17 cellular contexts compared by ENCODE assay signal in the genomic region with DNA sequence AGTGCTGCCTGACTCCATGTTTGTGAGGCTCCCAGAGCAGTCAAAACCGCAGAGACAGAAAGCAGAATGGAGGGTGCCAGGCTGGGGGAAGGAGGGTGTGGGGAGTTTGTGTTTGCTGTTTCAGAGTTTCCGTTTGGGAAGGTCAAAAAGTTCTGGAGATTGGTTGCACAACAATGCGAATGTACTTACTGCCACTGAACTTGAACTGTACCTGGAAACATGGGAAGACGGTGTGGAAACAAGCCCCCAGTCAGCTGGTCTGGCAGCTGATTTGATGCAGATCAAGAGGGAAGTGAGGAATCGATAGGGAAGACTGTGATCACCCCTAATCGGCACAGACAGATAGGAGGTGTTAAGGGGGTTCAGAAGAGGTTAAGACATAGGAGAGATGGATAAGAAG. TPM values are rescaled to one million over a fixed set of nuclear protein-coding genes. Genes with fewer than 3 reads are reported as not detected.
DNase-seq lines count a peak whose midpoint lies in the region; ATAC-seq and TF ChIP-seq lines count a peak whose summit lies in the region.
"Had no signal": no experiment of that assay in that cellular context is flagged by ENCODE, and none has a peak within 500 bp of the region (broad histone marks: within the 10 kb centered on the region; RNA-seq: fewer than 3 reads in every experiment).

No MANE protein-coding gene starts in this region.

- H4K5ac ChIP-seq in IMR-90 (ENCODE audit: low read depth, low read length) = no peak overlapping the region

- H3K27ac ChIP-seq in IMR-90 (ENCODE audit: insufficient read depth, low read length) (no peak overlapping the region), liver (ENCODE audit: low read depth in 1 of 2, low read length in 2 of 2) (peak overlapping the region; percentile 7 to 44), upper lobe of right lung (no peak overlapping the region)
- H3K27ac ChIP-seq: KMS-11 had no signal

- H3K4me3 Mint-ChIP-seq in activated B cell treated with CpG ODN at 0.5 μM for 24 hours = no peak overlapping the region

- H2BK5ac ChIP-seq in IMR-90 (ENCODE audit: low read depth, low read length, poor library complexity, severe bottlenecking) = no peak overlapping the region

- no peaks in the 10 kb centered on the region for H3K79me1 ChIP-seq in IMR-90 (ENCODE audit: low read depth in 1 of 2, low read length in 2 of 2)

- H3K14ac ChIP-seq in IMR-90 (replicated peaks; ENCODE audit: low read depth, low read length) = no peak overlapping the region

- H4K20me1 ChIP-seq in IMR-90 (ENCODE audit: insufficient read depth, low read length) = no peaks in the 10 kb centered on the region

- H3K36me3 Mint-ChIP-seq in activated B cell treated with CpG ODN at 0.5 μM for 24 hours (ENCODE audit: low read depth) = no peaks in the 10 kb centered on the region

- no peak overlapping the region for H3K9ac ChIP-seq in IMR-90 (ENCODE audit: low read depth, low read length)
- H3K9ac ChIP-seq in liver (ENCODE audit: low read depth in 1 of 2, low read length in 2 of 2) = no peak overlapping the region
- H3K9ac ChIP-seq: KMS-11 had no signal

- H3K27ac Mint-ChIP-seq in activated B cell treated with CpG ODN at 0.5 μM for 24 hours = peak overlapping the region; percentile 41
- H3K27ac Mint-ChIP-seq: H9 had no signal

- no peak overlapping the region for H3K23ac ChIP-seq in IMR-90 (ENCODE audit: low read depth, low read length)

- H3K18ac ChIP-seq in IMR-90 (ENCODE audit: low read depth, low read length) = no peak overlapping the region

- H4K8ac ChIP-seq in IMR-90 (ENCODE audit: low read depth in 2 of 2, low read length in 2 of 2) = no peak overlapping the region

- dilution Hi-C loops in IMR-90 (cut with HindIII; ENCODE audit: low sequenced_read_pairs, unreplicated experiment) = no loop called here

- H3K36me3 ChIP-seq in IMR-90 (ENCODE audit: control insufficient read depth, insufficient read depth, low read length) (no peaks in the 10 kb centered on the region), liver (ENCODE audit: control insufficient read depth in 4 of 4, insufficient read depth in 3 of 4, low read depth in 1 of 4, low read length in 3 of 4) (no peaks in the 10 kb centered on the region), upper lobe of right lung (no peaks in the 10 kb centered on the region)

- ATAC-seq in IMR-90 (ENCODE audit: low read depth) (no peak), activated B cell treated with CpG ODN at 0.5 μM for 24 hours (ENCODE audit: low read depth) (no peak), upper lobe of right lung (peak; percentile 28)
- ATAC-seq: Right ventricle myocardium inferior had no signal

- TF ChIP-seq RAD21 in IMR-90 (IDR thresholded peaks at IDR 0.05; ENCODE audit: low read length) (no peak), liver (IDR thresholded peaks at IDR 0.05) (peak; percentile 45 to 68)

- DNase-seq in IMR-90 (no peak), activated B cell treated with CpG ODN at 0.5 μM for 24 hours (no peak), upper lobe of right lung (no peak), NCI-H446 treated with DMSO at 0.1 percent for 48 hours (lab: John Stamatoyannopoulos, UW) (no peak), NCI-H524 (lab: John Stamatoyannopoulos, UW) (no peak), DMS153 treated with DMSO at 0.1 percent for 48 hours (lab: John Stamatoyannopoulos, UW; ENCODE audit: unreplicated experiment) (no peak)
- DNase-seq: AML-193; Caco-2; GDM1; H9; NCI-H1436; NCI-H1930; NCI-H345; NK-92 treated with Interleukin-12 subunit alpha and Interleukin-12 subunit beta, amount 100 ng/mL, for 24 hours had no signal

- in situ Hi-C loops in IMR-90 (cut with MboI; ENCODE audit: low sequenced_read_pairs) = no loop called here

- BruUV-seq in IMR-90 (replicated peaks; lab: Mats Ljungman, UMichigan) = no TSS peak

- no peak overlapping the region for H2AFZ ChIP-seq in IMR-90 (replicated peaks; ENCODE audit: low read length, poor library complexity)

- TF ChIP-seq CTCF in IMR-90 (conservative IDR thresholded peaks at IDR 0.05; ENCODE audit: low read depth, low read length) (no peak), activated B cell treated with CpG ODN at 0.5 μM for 24 hours (IDR thresholded peaks at IDR 0.05) (no peak), liver (IDR thresholded peaks at IDR 0.05; ENCODE audit: low read depth, low read length, missing input control) (no peak), upper lobe of right lung (IDR thresholded peaks at IDR 0.05) (no peak)

- no peak overlapping the region for H3K4me2 ChIP-seq in IMR-90 (ENCODE audit: low read depth, low read length)
- H3K4me2 ChIP-seq: KMS-11 had no signal

- no peak for TF ChIP-seq POLR2A in IMR-90 (IDR thresholded peaks at IDR 0.05; ENCODE audit: low read depth, low read length)

- H3K27me3 ChIP-seq in IMR-90 (ENCODE audit: control insufficient read depth, insufficient read depth, low read length) (peaks cover 11% of the 10 kb centered on the region), liver (ENCODE audit: control insufficient read depth in 4 of 4, insufficient read depth in 4 of 4, low read length in 3 of 4) (no peaks in the 10 kb centered on the region), upper lobe of right lung (no peaks in the 10 kb centered on the region)

- H2BK15ac ChIP-seq in IMR-90 (ENCODE audit: low read depth, low read length) = no peak overlapping the region

- H3K9me3 ChIP-seq in IMR-90 (ENCODE audit: control insufficient read depth, insufficient read depth, low read length) (peaks cover 19% of the 10 kb centered on the region), liver (ENCODE audit: control insufficient read depth in 4 of 4, low read length in 3 of 4) (no peaks in the 10 kb centered on the region), upper lobe of right lung (no peaks in the 10 kb centered on the region)
- H3K9me3 ChIP-seq: Caco-2 had no signal

- 94% methylated on average over 3 of the region's 6 CpGs; no CpG with 5 or more reads in 1 of the 2 experiments for WGBS in IMR-90 (ENCODE audit: extremely low coverage in 2 of 2, insufficient read length in 1 of 2), 2 experiments
- 33% methylated on average over 6 of the region's 6 CpGs for WGBS in liver

- H3K9me1 ChIP-seq in IMR-90 (ENCODE audit: insufficient read depth, low read length) = no peaks in the 10 kb centered on the region

- H2BK120ac ChIP-seq in IMR-90 (ENCODE audit: low read depth, low read length) = no peak overlapping the region

- POLR2A ChIA-PET in IMR-90 (lab: Charles Lee; ENCODE audit: unreplicated experiment) (no interaction called here), activated B cell treated with CpG ODN at 0.5 μM for 24 hours (lab: Charles Lee) (interaction anchor here (1.2 kb wide), 1 partner anchor 12 kb away, joined by 3 read pairs; no protein-coding TSS in a partner anchor)

- CTCF ChIA-PET in IMR-90 (lab: Yijun Ruan, JAX) = no interaction called here
- CTCF ChIA-PET in activated B cell treated with CpG ODN at 0.5 μM for 24 hours (lab: Charles Lee) = interaction anchor here (2.4 to 2.8 kb wide), 2 partner anchors 27 to 55 kb away, joined by 8 to 9 read pairs; no protein-coding TSS in a partner anchor

- intact Hi-C loops in IMR-90 (cut with micrococcal nuclease) (loop anchor here (5.0 kb wide), 2 partner anchors 33 to 68 kb away; a partner anchor contains a TSS), activated B cell treated with CpG ODN at 0.5 μM for 24 hours (cut with micrococcal nuclease) (no loop called here), upper lobe of right lung (cut with DNase I) (no loop called here)

- no peak overlapping the region for H3K4ac ChIP-seq in IMR-90 (ENCODE audit: low read depth, low read length)

- no peak overlapping the region for H4K91ac ChIP-seq in IMR-90 (ENCODE audit: insufficient read depth, low read depth, low read length)

- H3K56ac ChIP-seq in IMR-90 (ENCODE audit: extremely low read depth, insufficient read depth, low read length) = no peak overlapping the region

- H3K4me1 ChIP-seq in IMR-90 (ENCODE audit: control insufficient read depth, insufficient read depth, low read length) (0 out of 2 replicates have a peak, but pooled peaks cover 2% of the 10 kb centered on the region), liver (ENCODE audit: control insufficient read depth in 4 of 4, insufficient read depth in 4 of 4, low read length in 3 of 4) (peaks cover 5 to 46% (median 24%) of the 10 kb centered on the region in 4 donors), upper lobe of right lung (peaks cover 6% of the 10 kb centered on the region)

- H2AK5ac ChIP-seq in IMR-90 (ENCODE audit: low read depth, low read length) = no peak overlapping the region

- peak overlapping the region; percentile 24 for H2AK9ac ChIP-seq in IMR-90 (replicated peaks; ENCODE audit: low read depth, low read length, poor library complexity)

- H3K9me3 Mint-ChIP-seq in activated B cell treated with CpG ODN at 0.5 μM for 24 hours = peaks cover 3% of the 10 kb centered on the region

- no peak overlapping the region for H2BK20ac ChIP-seq in IMR-90 (ENCODE audit: low read depth, low read length)

- no peaks in the 10 kb centered on the region for H3K27me3 Mint-ChIP-seq in activated B cell treated with CpG ODN at 0.5 μM for 24 hours

- H3K4me1 Mint-ChIP-seq in activated B cell treated with CpG ODN at 0.5 μM for 24 hours = peaks cover 80% of the 10 kb centered on the region
- H3K4me1 Mint-ChIP-seq: H9 had no signal

- no peak overlapping the region for H3K4me3 ChIP-seq in IMR-90 (ENCODE audit: insufficient read depth, low read depth, low read length)
- no peak overlapping the region for H3K4me3 ChIP-seq in liver (ENCODE audit: low read depth in 1 of 3, low read length in 3 of 3)
- no peak overlapping the region for H3K4me3 ChIP-seq in upper lobe of right lung

TF ChIP-seq in IMR-90, 13 proteins besides CTCF, POLR2A, EP300 and RAD21 (continues in another document):
- TF ChIP-seq CEBPB (IDR thresholded peaks at IDR 0.05; ENCODE audit: low read depth, low read length) = no peak
- no peak for TF ChIP-seq MAZ (IDR thresholded peaks at IDR 0.05; ENCODE audit: borderline replicate concordance, low read depth, low read length)

RNA-seq across cellular contexts. Expression of a gene that starts 35.3 kb away (rescaled TPM):
- total RNA-seq in IMR-90 (2012; rRNA removed) = 16.8 and 20.0 TPM in 2 replicates
- 62.1 and 76.2 TPM in 2 replicates for polyA plus RNA-seq in IMR-90 (2012; rRNA removed)
- polyA plus RNA-seq in IMR-90 (2012; cell fraction: cytosol; rRNA removed) = 39.3 and 68.1 TPM in 2 replicates
- 179 and 366 TPM in 2 replicates for polyA plus RNA-seq in IMR-90 (2012; cell fraction: nucleus; rRNA removed; ENCODE audit: low replicate concordance)
- 38.6 and 47.2 TPM in 2 replicates for total RNA-seq in activated B cell treated with CpG ODN at 0.5 μM for 24 hours
- 10 to 100 TPM; 13.1 to 35.8 TPM for total RNA-seq in liver
- polyA plus RNA-seq in liver = 10 to 100 TPM; 15.1 to 51.6 TPM
- 117 TPM for total RNA-seq in upper lobe of right lung

RNA-seq across cellular contexts. Expression of a gene that starts 49.5 kb away (rescaled TPM):
- total RNA-seq in IMR-90 (2012; rRNA removed) = not detected in 2 replicates
- polyA plus RNA-seq in IMR-90 (2012; rRNA removed) = not detected in 2 replicates
- 0.12 TPM in 1 of 2 replicates, not detected in the other for polyA plus RNA-seq in IMR-90 (2012; cell fraction: cytosol; rRNA removed)
- polyA plus RNA-seq in IMR-90 (2012; cell fraction: nucleus; rRNA removed; ENCODE audit: low replicate concordance) = 0.04 and 0.05 TPM in 2 replicates
- total RNA-seq in activated B cell treated with CpG ODN at 0.5 μM for 24 hours = not detected in 2 replicates
- total RNA-seq in liver = under 1 TPM in 1 of 2 donors, not detected in 1; 0.37 TPM
- under 1 TPM in 1 of 2 donors, not detected in 1; 0.12 TPM for polyA plus RNA-seq in liver
- not detected for total RNA-seq in upper lobe of right lung
- total RNA-seq: Caco-2, Right ventricle myocardium inferior had no signal

Comparison
In these comparisons a context has a peak if more than half of its experiments do, and no peak if none do; other contexts are left out.
1. H3K27ac ChIP-seq: peak in liver (2 of 2); none in IMR-90 (single experiment) and upper lobe of right lung (single experiment).